Comparison of ENCODE assay signal across 8 cellular contexts in genomic region chr10:95445837-95446347, GRCh38.
DNase-seq lines count a peak whose midpoint lies in the region; ATAC-seq and TF ChIP-seq lines count a peak whose summit lies in the region.

No MANE protein-coding gene starts in this region.

- H3K27ac ChIP-seq in ACC112 (ENCODE audit: low read depth, low read length): peak overlapping the region; percentile 50
- peak overlapping the region; percentile 84 to 97 (median 93) for H3K27ac ChIP-seq in gastroesophageal sphincter
- H3K27ac ChIP-seq in osteoblast (ENCODE audit: low read depth, low read length): no peak overlapping the region

- H3K4me3 ChIP-seq in ACC112 (ENCODE audit: low read depth, low read length) (peak overlapping the region; percentile 50; the same call in 1 of the 2 replicates), gastroesophageal sphincter (no peak overlapping the region), osteoblast (ENCODE audit: insufficient read depth, low read length) (no peak overlapping the region)

- TF ChIP-seq POLR2A in gastroesophageal sphincter (IDR thresholded peaks at IDR 0.05): no peak

- WGBS in gastroesophageal sphincter (ENCODE audit: low coverage in 1 of 2), 2 donors: 0 to 27% methylated on average over 1 to 4 of the region's 7 CpGs

- H3K4me1 ChIP-seq in ACC112 (ENCODE audit: control insufficient read depth, insufficient read depth, low read length, unreplicated experiment) (peaks cover 11% of the 10 kb centered on the region), gastroesophageal sphincter (peaks cover 23 to 99% (median 54%) of the 10 kb centered on the region in 3 donors), osteoblast (ENCODE audit: insufficient read depth, low read length) (peaks cover 9% of the 10 kb centered on the region)

- H3K4me1 Mint-ChIP-seq in activated T-cell treated with anti-CD3 and anti-CD28 coated beads, Interleukin-2, amount 50 U/mL, for 24 hours (ENCODE audit: low read depth): peaks cover 5% of the 10 kb centered on the region

- 0 out of 2 replicates have a peak, but pooled peaks cover 3% of the 10 kb centered on the region for H3K27me3 ChIP-seq in ACC112 (ENCODE audit: insufficient read depth, low read length)
- H3K27me3 ChIP-seq in gastroesophageal sphincter: no peaks in the 10 kb centered on the region
- no peaks in the 10 kb centered on the region for H3K27me3 ChIP-seq in osteoblast (ENCODE audit: insufficient read depth, low read length)

- H3K36me3 ChIP-seq in ACC112 (ENCODE audit: insufficient read depth, low read length) (no peaks in the 10 kb centered on the region), gastroesophageal sphincter (no peaks in the 10 kb centered on the region), osteoblast (ENCODE audit: insufficient read depth, low read length) (no peaks in the 10 kb centered on the region)

- H3K79me2 ChIP-seq in ACC112 (ENCODE audit: control insufficient read depth, insufficient read depth, low read length, unreplicated experiment) (no peaks in the 10 kb centered on the region), osteoblast (ENCODE audit: insufficient read depth, low read length) (no peaks in the 10 kb centered on the region)

- peak; percentile 69 for ATAC-seq in HG02870 (IDR thresholded peaks at IDR 0.05; ENCODE audit: unreplicated experiment)
- peak; percentile 82 for ATAC-seq in gastroesophageal sphincter
- ATAC-seq in GM21526 (IDR thresholded peaks at IDR 0.05; ENCODE audit: low FRiP score, unreplicated experiment): no peak

- TF ChIP-seq CTCF in gastroesophageal sphincter (IDR thresholded peaks at IDR 0.05): peak; percentile 65 to 91 (median 84)
- TF ChIP-seq CTCF in osteoblast (IDR thresholded peaks at IDR 0.05; ENCODE audit: extremely low read depth, low read depth, low read length): peak; percentile 83

- TF ChIP-seq EP300 in gastroesophageal sphincter (IDR thresholded peaks at IDR 0.05): peak; percentile 80

- no peak overlapping the region for H3K27ac Mint-ChIP-seq in activated T-cell treated with anti-CD3 and anti-CD28 coated beads, Interleukin-2, amount 50 U/mL, for 24 hours

- H3K9me3 ChIP-seq in gastroesophageal sphincter: no peaks in the 10 kb centered on the region
- no peaks in the 10 kb centered on the region for H3K9me3 ChIP-seq in osteoblast (ENCODE audit: low read depth, low read length)

- no peak overlapping the region for H3K4me3 Mint-ChIP-seq in activated T-cell treated with anti-CD3 and anti-CD28 coated beads, Interleukin-2, amount 50 U/mL, for 24 hours

- DNase-seq in GM03348 (ENCODE audit: low spot score) (peak; percentile 81), NCI-H2227 (lab: John Stamatoyannopoulos, UW; ENCODE audit: unreplicated experiment) (peak; percentile 59), osteoblast (ENCODE audit: insufficient read length, low spot score, missing footprints) (peak; percentile 91)
- DNase-seq in activated T-cell treated with anti-CD3 and anti-CD28 coated beads, Interleukin-2, amount 50 U/mL, for 24 hours: peak; percentile 35

- H2AFZ ChIP-seq in ACC112 (ENCODE audit: low read length, unreplicated experiment): peak overlapping the region; percentile 80
- H2AFZ ChIP-seq in osteoblast (ENCODE audit: low read length): no peak overlapping the region

- H3K4me2 ChIP-seq in osteoblast (ENCODE audit: insufficient read depth, low read length): no peak overlapping the region

- no peaks in the 10 kb centered on the region for H3K9me3 Mint-ChIP-seq in activated T-cell treated with anti-CD3 and anti-CD28 coated beads, Interleukin-2, amount 50 U/mL, for 24 hours

- peaks cover 16% of the 10 kb centered on the region for H3K27me3 Mint-ChIP-seq in activated T-cell treated with anti-CD3 and anti-CD28 coated beads, Interleukin-2, amount 50 U/mL, for 24 hours

- H3K36me3 Mint-ChIP-seq in activated T-cell treated with anti-CD3 and anti-CD28 coated beads, Interleukin-2, amount 50 U/mL, for 24 hours (ENCODE audit: low read depth): no peaks in the 10 kb centered on the region

- H4K20me1 ChIP-seq in osteoblast (ENCODE audit: insufficient read depth, low read length): no peaks in the 10 kb centered on the region

Comparison
In these comparisons a context has a peak if more than half of its experiments do, and no peak if none do; other contexts are left out.
1. DNase-seq: peak in every context shown above with its lines; median percentile 91 in osteoblast; 81 in GM03348; 59 in NCI-H2227; 35 in activated T-cell treated with anti-CD3 and anti-CD28 coated beads, Interleukin-2, amount 50 U/mL, for 24 hours.